Comparison of ENCODE assay signal across 8 cellular contexts in the genomic region with DNA sequence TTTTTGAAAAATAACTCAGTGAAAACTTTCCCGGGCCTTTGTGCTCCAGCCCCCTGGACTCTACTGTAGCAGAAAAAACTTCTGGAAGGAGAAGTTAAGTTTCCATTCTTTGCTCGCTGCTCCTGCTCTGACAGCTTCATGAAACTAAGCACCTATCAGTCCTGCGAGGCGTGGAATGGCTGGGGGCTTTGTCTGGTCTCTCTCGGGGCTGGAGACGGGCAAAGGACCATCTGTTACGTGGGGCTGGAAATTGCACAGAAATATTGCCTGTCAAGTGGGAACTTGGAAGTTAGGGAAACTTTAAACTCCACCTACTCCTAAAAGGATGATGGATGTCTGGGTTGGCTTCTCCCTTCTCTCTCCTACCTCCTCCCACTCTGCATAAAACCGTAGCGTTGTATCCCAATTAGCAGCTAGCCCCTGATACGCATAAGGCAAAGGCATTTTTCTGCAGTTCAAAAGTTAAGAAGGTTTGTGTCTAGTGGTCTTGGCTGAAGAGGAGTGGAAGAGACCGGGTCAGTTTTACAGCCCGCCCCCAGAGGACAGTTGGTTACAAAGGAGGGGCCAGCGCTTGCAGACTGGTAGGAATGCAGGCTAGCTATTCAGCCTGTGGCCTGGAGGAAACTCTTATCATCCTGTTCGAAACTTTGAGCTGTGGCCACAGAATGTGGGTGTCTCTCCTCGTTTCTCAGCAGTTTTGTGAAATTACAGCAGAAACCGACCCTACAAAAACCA. TPM values are rescaled to one million over a fixed set of nuclear protein-coding genes. Genes with fewer than 3 reads are reported as not detected.
A peak's percentile ranks its signal among the peaks of the same experiment; 100 is the strongest.
DNase-seq lines count a peak whose midpoint lies in the region; ATAC-seq and TF ChIP-seq lines count a peak whose summit lies in the region.

No MANE protein-coding gene starts in this region.

- peak overlapping the region; percentile 80 for H2AFZ ChIP-seq in mammary epithelial cell (ENCODE audit: low read depth, low read length)

- H3K4me3 ChIP-seq in mammary epithelial cell (replicated peaks in 1 of 3; ENCODE audit: insufficient read depth in 1 of 3, low read depth in 2 of 3, low read length in 3 of 3) (no peak overlapping the region), spleen (peak overlapping the region; percentile 38 to 76 (median 50))

- H3K9me3 Mint-ChIP-seq in HFFc6: no peaks in the 10 kb centered on the region
- H3K9me3 Mint-ChIP-seq in activated CD4-positive, alpha-beta memory T cell treated with anti-CD3 and anti-CD28 coated beads, Interleukin-2, amount 10 ng/mL, durations not matched to agents 7 days and 5 days: peaks cover 3% of the 10 kb centered on the region

- H3K36me3 Mint-ChIP-seq in HFFc6 (ENCODE audit: low read depth): peaks cover 31% of the 10 kb centered on the region
- H3K36me3 Mint-ChIP-seq in activated CD4-positive, alpha-beta memory T cell treated with anti-CD3 and anti-CD28 coated beads, Interleukin-2, amount 10 ng/mL, durations not matched to agents 7 days and 5 days (ENCODE audit: low read depth): peaks cover 4% of the 10 kb centered on the region

- peak; percentile 79 for DNase-seq in HFFc6
- DNase-seq in mammary epithelial cell: peak; percentile 17
- peak; percentile 88 for DNase-seq in islet precursor cell
- DNase-seq in spleen: no peak
- no peak for DNase-seq in activated CD4-positive, alpha-beta memory T cell treated with anti-CD3 and anti-CD28 coated beads, Interleukin-2, amount 10 ng/mL, durations not matched to agents 7 days and 5 days
- DNase-seq in stimulated activated CD4-positive, alpha-beta T cell treated with anti-CD3 and anti-CD28 coated beads, Interleukin-4, amount 100 ng/mL, for 1 hour: no peak

- no peak for ATAC-seq in HG03045 (IDR thresholded peaks at IDR 0.05; ENCODE audit: unreplicated experiment)
- ATAC-seq in GM19351 (IDR thresholded peaks at IDR 0.05; ENCODE audit: unreplicated experiment): no peak

- H3K4me1 ChIP-seq in mammary epithelial cell (ENCODE audit: insufficient read depth, low read length) (no peaks in the 10 kb centered on the region), spleen (peaks cover 0 to 22% (median 5%) of the 10 kb centered on the region in 6 donors)

- CTCF ChIA-PET in mammary epithelial cell (lab: Charles Lee; ENCODE audit: low non-redundant PET): no interaction called here
- CTCF ChIA-PET in activated CD4-positive, alpha-beta memory T cell treated with anti-CD3 and anti-CD28 coated beads, Interleukin-2, amount 10 ng/mL, durations not matched to agents 7 days and 5 days (lab: Charles Lee): no interaction called here

- H3K79me2 ChIP-seq in mammary epithelial cell (ENCODE audit: insufficient read depth, low read length): no peaks in the 10 kb centered on the region

- no peaks in the 10 kb centered on the region for H4K20me1 ChIP-seq in mammary epithelial cell (ENCODE audit: insufficient read depth, low read length)

- TF ChIP-seq CTCF in HFFc6 (IDR thresholded peaks at IDR 0.05): peak; percentile 64
- TF ChIP-seq CTCF in mammary epithelial cell (conservative IDR thresholded peaks at IDR 0.05 in 1 of 2, IDR thresholded peaks at IDR 0.05 in 1 of 2; ENCODE audit: extremely low read depth in 1 of 2, insufficient read depth in 1 of 2, low read depth in 1 of 2, low read length in 2 of 2): no peak
- peak in 3 of 11 experiments; percentile 10 to 16 (median 15) for TF ChIP-seq CTCF in spleen (IDR thresholded peaks at IDR 0.05 in 8 of 11, conservative IDR thresholded peaks at IDR 0.05 in 3 of 11)

- 7% methylated on average over 16 of the region's 16 CpGs for WGBS in mammary epithelial cell (ENCODE audit: low coverage, missing lambda C conversion rate)
- WGBS in spleen, 5 donors: 3 to 8% (median 4%) methylated on average over 16 of the region's 16 CpGs

- H3K36me3 ChIP-seq in mammary epithelial cell (ENCODE audit: insufficient read depth, low read length) (no peaks in the 10 kb centered on the region), spleen (no peaks in the 10 kb centered on the region)

- TF ChIP-seq POLR2A in spleen (IDR thresholded peaks at IDR 0.05): no peak

- no peak overlapping the region for H3K9ac ChIP-seq in mammary epithelial cell (ENCODE audit: insufficient read depth, low read length)

- H3K27me3 ChIP-seq in mammary epithelial cell (ENCODE audit: insufficient read depth, low read length) (peaks cover 8% of the 10 kb centered on the region), spleen (replicated peaks in 1 of 7) (peaks cover 0 to 45% (median 6%) of the 10 kb centered on the region in 7 donors)

- POLR2A ChIA-PET in activated CD4-positive, alpha-beta memory T cell treated with anti-CD3 and anti-CD28 coated beads, Interleukin-2, amount 10 ng/mL, durations not matched to agents 7 days and 5 days (lab: Charles Lee): no interaction called here

- no TSS peak for BruUV-seq in mammary epithelial cell (replicated peaks; lab: Mats Ljungman, UMichigan)

- H3K27ac ChIP-seq in mammary epithelial cell (ENCODE audit: insufficient read depth, low read depth, low read length) (no peak overlapping the region), spleen (peak overlapping the region in 7 of 8 donors; percentile 52 to 82 (median 73))

- peak overlapping the region; percentile 91 for H3K27ac Mint-ChIP-seq in HFFc6
- no peak overlapping the region for H3K27ac Mint-ChIP-seq in activated CD4-positive, alpha-beta memory T cell treated with anti-CD3 and anti-CD28 coated beads, Interleukin-2, amount 10 ng/mL, durations not matched to agents 7 days and 5 days

- dilution Hi-C loops in mammary epithelial cell (cut with HindIII; ENCODE audit: low sequenced_read_pairs): no loop called here

- H3K9me3 ChIP-seq in mammary epithelial cell (replicated peaks; ENCODE audit: insufficient read depth, low read length) (no peaks in the 10 kb centered on the region), spleen (peaks cover 0 to 3% (median 0%) of the 10 kb centered on the region in 8 donors)

- peak overlapping the region; percentile 98 for H3K4me3 Mint-ChIP-seq in HFFc6
- no peak overlapping the region for H3K4me3 Mint-ChIP-seq in activated CD4-positive, alpha-beta memory T cell treated with anti-CD3 and anti-CD28 coated beads, Interleukin-2, amount 10 ng/mL, durations not matched to agents 7 days and 5 days

- H3K4me1 Mint-ChIP-seq in HFFc6 (ENCODE audit: low read depth): peaks cover 33% of the 10 kb centered on the region
- no peaks in the 10 kb centered on the region for H3K4me1 Mint-ChIP-seq in activated CD4-positive, alpha-beta memory T cell treated with anti-CD3 and anti-CD28 coated beads, Interleukin-2, amount 10 ng/mL, durations not matched to agents 7 days and 5 days

- in situ Hi-C loops in mammary epithelial cell (cut with MboI; ENCODE audit: low sequenced_read_pairs in 2 of 2): no loop called here

- H3K4me2 ChIP-seq in mammary epithelial cell (ENCODE audit: insufficient read depth, low read depth, low read length): no peak overlapping the region

- H3K27me3 Mint-ChIP-seq in HFFc6 (ENCODE audit: insufficient read depth): peaks cover 6% of the 10 kb centered on the region
- H3K27me3 Mint-ChIP-seq in activated CD4-positive, alpha-beta memory T cell treated with anti-CD3 and anti-CD28 coated beads, Interleukin-2, amount 10 ng/mL, durations not matched to agents 7 days and 5 days: peaks cover 22% of the 10 kb centered on the region

- intact Hi-C loops in mammary epithelial cell (cut with micrococcal nuclease): loop anchor here (1.0 kb wide), 1 partner anchor 493 kb away; no protein-coding TSS in a partner anchor
- intact Hi-C loops in spleen (cut with DNase I; ENCODE audit: low total_unique reads): no loop called here

RNA-seq across cellular contexts. Expression of a gene that starts 1.2 kb away (rescaled TPM):
- total RNA-seq in HFFc6 (2021; fragmentation: NEBNext Ultra II Directional; extraction: Animal tissue kit (Norgen Biotek cat#: 25700)): 10 to 100 TPM; 12.7 to 19.2 (median 16.8) TPM
- total RNA-seq in mammary epithelial cell (1 to 10 TPM; 1.0 to 2.4 TPM), spleen (10 to 100 TPM in 4 of 7 donors, 1 to 10 TPM in 3; 5.5 to 12.9 (median 10.3) TPM)
- polyA plus RNA-seq in mammary epithelial cell (0.01 TPM), spleen (1 to 10 TPM; 1.1 to 2.6 (median 1.4) TPM)
- polyA minus RNA-seq in mammary epithelial cell: not detected
- not detected for total RNA-seq in activated CD4-positive, alpha-beta memory T cell treated with anti-CD3 and anti-CD28 coated beads, Interleukin-2, amount 10 ng/mL, durations not matched to agents 7 days and 5 days

Comparison
In these comparisons a context has a peak if more than half of its experiments do, and no peak if none do; other contexts are left out.
1. DNase-seq: peak in HFFc6 (single experiment), mammary epithelial cell (single experiment) and islet precursor cell (single experiment); none in spleen (single experiment), activated CD4-positive, alpha-beta memory T cell treated with anti-CD3 and anti-CD28 coated beads, Interleukin-2, amount 10 ng/mL, durations not matched to agents 7 days and 5 days (single experiment) and stimulated activated CD4-positive, alpha-beta T cell treated with anti-CD3 and anti-CD28 coated beads, Interleukin-4, amount 100 ng/mL, for 1 hour (single experiment).
2. H3K4me3 ChIP-seq: peak in spleen (8 of 8); none in mammary epithelial cell (0 of 3).